20 cellular contexts compared by ENCODE assay signal in the genomic region with DNA sequence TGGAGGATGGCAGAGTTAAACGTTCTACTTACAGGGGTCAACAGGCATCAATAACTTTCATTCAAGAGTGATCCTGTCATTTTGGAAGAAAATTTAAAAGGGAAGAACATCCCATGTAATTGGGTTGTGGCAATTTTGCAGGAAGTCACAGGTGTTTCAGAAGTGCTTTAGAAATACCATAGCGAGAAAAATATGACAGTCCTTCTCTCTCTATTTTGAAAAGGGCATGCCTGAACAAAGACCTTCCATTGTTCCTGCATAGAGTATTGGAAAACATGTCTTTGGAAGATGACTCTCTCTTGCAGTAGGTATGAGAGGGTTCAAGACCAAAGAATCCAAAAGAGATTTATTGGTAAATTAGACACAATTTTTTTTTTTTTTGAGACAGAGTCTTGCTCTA.
"Had no signal": no experiment of that assay in that cellular context is flagged by ENCODE, and none has a peak within 500 bp of the region (broad histone marks: within the 10 kb centered on the region; RNA-seq: fewer than 3 reads in every experiment).

No MANE protein-coding gene starts in this region.

- H3K4me3 Mint-ChIP-seq: activated B cell treated with CpG ODN at 0.5 μM for 24 hours; activated CD4-positive, alpha-beta T cell treated with anti-CD3 and anti-CD28 coated beads, Interleukin-2, amount 10 ng/mL, durations not matched to agents 7 days and 5 days; activated CD8-positive, alpha-beta T cell treated with anti-CD3 and anti-CD28 coated beads, Interleukin-2, amount 10 ng/mL, durations not matched to agents 7 days and 5 days; activated naive CD8-positive, alpha-beta T cell treated with anti-CD3 and anti-CD28 coated beads, Interleukin-2, amount 10 ng/mL, durations not matched to agents 7 days and 5 days; activated T-cell treated with anti-CD3 and anti-CD28 coated beads, Interleukin-2, amount 50 U/mL, for 4 hours; effector memory CD8-positive, alpha-beta T cell; natural killer cell treated with Interleukin-12 subunit alpha and Interleukin-12 subunit beta and Interleukin-15 and Interleukin-18, amount 100 ng/mL, for 72 hours had no signal

- H3K36me3 Mint-ChIP-seq: natural killer cell treated with Interleukin-12 subunit alpha and Interleukin-12 subunit beta and Interleukin-15 and Interleukin-18, amount 100 ng/mL, for 72 hours had no signal

- H3K27me3 ChIP-seq: body of pancreas, hepatocyte, spleen, upper lobe of right lung had no signal

- H3K9me3 ChIP-seq: body of pancreas, spleen, upper lobe of right lung had no signal

- ATAC-seq: activated CD8-positive, alpha-beta T cell treated with anti-CD3 and anti-CD28 coated beads, Interleukin-2, amount 10 ng/mL, durations not matched to agents 7 days and 5 days; activated T-cell treated with anti-CD3 and anti-CD28 coated beads, Interleukin-2, amount 50 U/mL, for 4 hours; body of pancreas; effector memory CD8-positive, alpha-beta T cell; left cardiac atrium; natural killer cell treated with Interleukin-12 subunit alpha and Interleukin-12 subunit beta and Interleukin-15 and Interleukin-18, amount 100 ng/mL, for 72 hours; upper lobe of right lung had no signal

- H3K4me3 ChIP-seq: body of pancreas, hepatocyte, spleen, upper lobe of right lung had no signal

- H3K27me3 Mint-ChIP-seq: activated B cell treated with CpG ODN at 0.5 μM for 24 hours; activated CD4-positive, alpha-beta T cell treated with anti-CD3 and anti-CD28 coated beads, Interleukin-2, amount 10 ng/mL, durations not matched to agents 7 days and 5 days; activated naive CD8-positive, alpha-beta T cell treated with anti-CD3 and anti-CD28 coated beads, Interleukin-2, amount 10 ng/mL, durations not matched to agents 7 days and 5 days; effector memory CD8-positive, alpha-beta T cell; natural killer cell treated with Interleukin-12 subunit alpha and Interleukin-12 subunit beta and Interleukin-15 and Interleukin-18, amount 100 ng/mL, for 72 hours had no signal

- H3K9me3 Mint-ChIP-seq: activated B cell treated with CpG ODN at 0.5 μM for 24 hours; activated CD4-positive, alpha-beta T cell treated with anti-CD3 and anti-CD28 coated beads, Interleukin-2, amount 10 ng/mL, durations not matched to agents 7 days and 5 days; activated T-cell treated with anti-CD3 and anti-CD28 coated beads, Interleukin-2, amount 50 U/mL, for 4 hours; effector memory CD8-positive, alpha-beta T cell; natural killer cell treated with Interleukin-12 subunit alpha and Interleukin-12 subunit beta and Interleukin-15 and Interleukin-18, amount 100 ng/mL, for 72 hours had no signal

- H3K27ac Mint-ChIP-seq: activated B cell treated with CpG ODN at 0.5 μM for 24 hours; activated CD4-positive, alpha-beta T cell treated with anti-CD3 and anti-CD28 coated beads, Interleukin-2, amount 10 ng/mL, durations not matched to agents 7 days and 5 days; activated CD8-positive, alpha-beta T cell treated with anti-CD3 and anti-CD28 coated beads, Interleukin-2, amount 10 ng/mL, durations not matched to agents 7 days and 5 days; activated naive CD8-positive, alpha-beta T cell treated with anti-CD3 and anti-CD28 coated beads, Interleukin-2, amount 10 ng/mL, durations not matched to agents 7 days and 5 days; effector memory CD8-positive, alpha-beta T cell; natural killer cell treated with Interleukin-12 subunit alpha and Interleukin-12 subunit beta and Interleukin-15 and Interleukin-18, amount 100 ng/mL, for 72 hours had no signal

- H3K36me3 ChIP-seq: spleen, upper lobe of right lung had no signal

- DNase-seq: activated B cell treated with CpG ODN at 0.5 μM for 24 hours; activated CD4-positive, alpha-beta T cell treated with anti-CD3 and anti-CD28 coated beads, Interleukin-2, amount 10 ng/mL, durations not matched to agents 7 days and 5 days; activated CD8-positive, alpha-beta T cell treated with anti-CD3 and anti-CD28 coated beads, Interleukin-2, amount 10 ng/mL, durations not matched to agents 7 days and 5 days; activated gamma-delta T cell; activated naive CD8-positive, alpha-beta T cell treated with anti-CD3 and anti-CD28 coated beads, Interleukin-2, amount 10 ng/mL, durations not matched to agents 7 days and 5 days; activated T-cell treated with anti-CD3 and anti-CD28 coated beads, Interleukin-2, amount 50 U/mL, for 4 hours; body of pancreas; caudate nucleus; effector memory CD8-positive, alpha-beta T cell; left cardiac atrium; mesendoderm; nucleus accumbens; retina; spleen; stimulated activated CD4-positive, alpha-beta T cell treated with anti-CD3 and anti-CD28 coated beads, Interleukin-4, amount 100 ng/mL, for 4 hours; stimulated activated naive CD4-positive, alpha-beta T cell; T-helper 9 cell; upper lobe of right lung had no signal

- H3K27ac ChIP-seq: body of pancreas, hepatocyte, spleen, upper lobe of right lung had no signal
